In the genomic region with DNA sequence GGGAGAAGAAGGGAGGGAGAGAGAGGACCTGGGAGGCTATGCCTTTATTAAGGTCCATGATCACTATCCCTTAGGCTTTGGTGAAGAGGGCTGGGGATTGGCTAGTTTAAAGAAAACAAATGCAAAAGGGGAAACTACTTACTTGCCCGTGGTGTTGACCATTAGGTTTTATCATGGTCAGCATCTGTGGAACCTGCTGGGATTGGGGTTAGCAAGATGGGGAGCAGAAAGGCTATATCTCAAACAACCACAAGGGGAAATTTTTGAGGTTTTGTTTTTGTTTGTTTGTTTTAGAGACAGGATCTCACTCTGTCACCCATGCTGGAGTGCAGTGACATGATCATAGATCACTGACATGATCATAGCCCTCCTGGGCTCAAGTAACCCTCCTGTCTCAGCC, we compare ENCODE assay signal across 9 cellular contexts. TPM values are rescaled to one million over a fixed set of nuclear protein-coding genes. Genes with fewer than 3 reads are reported as not detected.
DNase-seq lines count a peak whose midpoint lies in the region; ATAC-seq and TF ChIP-seq lines count a peak whose summit lies in the region.
"Had no signal": no experiment of that assay in that cellular context is flagged by ENCODE, and none has a peak within 500 bp of the region (broad histone marks: within the 10 kb centered on the region; RNA-seq: fewer than 3 reads in every experiment).

No MANE protein-coding gene starts in this region.

- H3K27me3 ChIP-seq in SJCRH30: no peaks in the 10 kb centered on the region

- peak overlapping the region; percentile 57 for H3K27ac ChIP-seq in SJCRH30

- DNase-seq in HFFc6: no peak
- no peak for DNase-seq in SJCRH30
- DNase-seq in myocyte (ENCODE audit: low read depth): peak; percentile 54
- no peak for DNase-seq in NCI-H510A treated with DMSO at 0.1 percent for 48 hours (lab: John Stamatoyannopoulos, UW)
- no peak for DNase-seq in activated CD4-positive, alpha-beta T cell treated with anti-CD3 and anti-CD28 coated beads, Interleukin-2, amount 10 ng/mL, durations not matched to agents 24 days and 14 days
- DNase-seq in RKO (ENCODE audit: low spot score): no peak
- DNase-seq in activated CD4-positive, alpha-beta T cell treated with anti-CD3 and anti-CD28 coated beads for 36 hours: no peak
- DNase-seq: NCI-H1048 had no signal

- ATAC-seq in GM18520 (IDR thresholded peaks at IDR 0.05; ENCODE audit: unreplicated experiment): peak; percentile 81
- ATAC-seq in activated CD4-positive, alpha-beta T cell treated with anti-CD3 and anti-CD28 coated beads for 36 hours: no peak

- peak; percentile 59 for TF ChIP-seq CTCF in HFFc6 (IDR thresholded peaks at IDR 0.05)

- peaks cover 64% of the 10 kb centered on the region for H3K4me1 Mint-ChIP-seq in HFFc6 (ENCODE audit: low read depth)
- peaks cover 8% of the 10 kb centered on the region for H3K4me1 Mint-ChIP-seq in activated CD4-positive, alpha-beta T cell treated with anti-CD3 and anti-CD28 coated beads, Interleukin-2, amount 10 ng/mL, durations not matched to agents 24 days and 14 days
- H3K4me1 Mint-ChIP-seq in activated CD4-positive, alpha-beta T cell treated with anti-CD3 and anti-CD28 coated beads for 36 hours: no peaks in the 10 kb centered on the region

- peak overlapping the region; percentile 68 for H3K27ac Mint-ChIP-seq in HFFc6
- H3K27ac Mint-ChIP-seq in activated CD4-positive, alpha-beta T cell treated with anti-CD3 and anti-CD28 coated beads, Interleukin-2, amount 10 ng/mL, durations not matched to agents 24 days and 14 days: no peak overlapping the region
- H3K27ac Mint-ChIP-seq in activated CD4-positive, alpha-beta T cell treated with anti-CD3 and anti-CD28 coated beads for 36 hours: no peak overlapping the region

- intact Hi-C loops in activated CD4-positive, alpha-beta T cell treated with anti-CD3 and anti-CD28 coated beads, Interleukin-2, amount 10 ng/mL, durations not matched to agents 24 days and 14 days (cut with micrococcal nuclease): no loop called here
- intact Hi-C loops in activated CD4-positive, alpha-beta T cell treated with anti-CD3 and anti-CD28 coated beads for 36 hours (cut with DNase I, micrococcal nuclease): no loop called here

- H3K4me3 ChIP-seq in SJCRH30: no peak overlapping the region

- H3K4me3 Mint-ChIP-seq in HFFc6: no peak overlapping the region; the same call in 1 of the 2 replicates
- H3K4me3 Mint-ChIP-seq in activated CD4-positive, alpha-beta T cell treated with anti-CD3 and anti-CD28 coated beads, Interleukin-2, amount 10 ng/mL, durations not matched to agents 24 days and 14 days: no peak overlapping the region
- no peak overlapping the region for H3K4me3 Mint-ChIP-seq in activated CD4-positive, alpha-beta T cell treated with anti-CD3 and anti-CD28 coated beads for 36 hours

- no peaks in the 10 kb centered on the region; the same call in 1 of the 2 replicates for H3K27me3 Mint-ChIP-seq in HFFc6 (ENCODE audit: insufficient read depth)
- peaks cover 24% of the 10 kb centered on the region for H3K27me3 Mint-ChIP-seq in activated CD4-positive, alpha-beta T cell treated with anti-CD3 and anti-CD28 coated beads, Interleukin-2, amount 10 ng/mL, durations not matched to agents 24 days and 14 days
- peaks cover 18% of the 10 kb centered on the region for H3K27me3 Mint-ChIP-seq in activated CD4-positive, alpha-beta T cell treated with anti-CD3 and anti-CD28 coated beads for 36 hours

- no peaks in the 10 kb centered on the region for H3K9me3 Mint-ChIP-seq in HFFc6
- H3K9me3 Mint-ChIP-seq in activated CD4-positive, alpha-beta T cell treated with anti-CD3 and anti-CD28 coated beads, Interleukin-2, amount 10 ng/mL, durations not matched to agents 24 days and 14 days: no peaks in the 10 kb centered on the region
- no peaks in the 10 kb centered on the region for H3K9me3 Mint-ChIP-seq in activated CD4-positive, alpha-beta T cell treated with anti-CD3 and anti-CD28 coated beads for 36 hours (ENCODE audit: low read depth)

- POLR2A ChIA-PET in activated CD4-positive, alpha-beta T cell treated with anti-CD3 and anti-CD28 coated beads for 36 hours (lab: Charles Lee): no interaction called here

- H3K9me3 ChIP-seq in SJCRH30 (replicated peaks): no peaks in the 10 kb centered on the region

- no peaks in the 10 kb centered on the region for H3K36me3 ChIP-seq in SJCRH30

- peaks cover 35% of the 10 kb centered on the region for H3K4me1 ChIP-seq in SJCRH30

- CTCF ChIA-PET in activated CD4-positive, alpha-beta T cell treated with anti-CD3 and anti-CD28 coated beads for 36 hours (lab: Charles Lee): no interaction called here

- H3K36me3 Mint-ChIP-seq in HFFc6 (ENCODE audit: low read depth): no peaks in the 10 kb centered on the region
- no peaks in the 10 kb centered on the region for H3K36me3 Mint-ChIP-seq in activated CD4-positive, alpha-beta T cell treated with anti-CD3 and anti-CD28 coated beads, Interleukin-2, amount 10 ng/mL, durations not matched to agents 24 days and 14 days (ENCODE audit: low read depth)
- no peaks in the 10 kb centered on the region for H3K36me3 Mint-ChIP-seq in activated CD4-positive, alpha-beta T cell treated with anti-CD3 and anti-CD28 coated beads for 36 hours (ENCODE audit: low read depth)

RNA-seq across cellular contexts. Expression of gene RAD23B, which starts 9.0 kb away (rescaled TPM):
- 100 to 1,000 TPM; 196 to 222 (median 204) TPM for total RNA-seq in HFFc6 (2021; fragmentation: NEBNext Ultra II Directional; extraction: Animal tissue kit (Norgen Biotek cat#: 25700))
- total RNA-seq in SJCRH30 (2014; rRNA removed; shearing (Covaris generic)): 143 and 146 TPM in 2 replicates
- total RNA-seq in myocyte: 225 and 232 TPM in 2 replicates
- polyA plus RNA-seq in myocyte (2012): 130 TPM
- 148 and 150 TPM in 2 replicates for total RNA-seq in activated CD4-positive, alpha-beta T cell treated with anti-CD3 and anti-CD28 coated beads, Interleukin-2, amount 10 ng/mL, durations not matched to agents 24 days and 14 days
- total RNA-seq in activated CD4-positive, alpha-beta T cell treated with anti-CD3 and anti-CD28 coated beads for 36 hours: 100 to 1,000 TPM; 114 to 188 TPM
